Comparison of ENCODE assay signal across 18 cellular contexts in the genomic region with DNA sequence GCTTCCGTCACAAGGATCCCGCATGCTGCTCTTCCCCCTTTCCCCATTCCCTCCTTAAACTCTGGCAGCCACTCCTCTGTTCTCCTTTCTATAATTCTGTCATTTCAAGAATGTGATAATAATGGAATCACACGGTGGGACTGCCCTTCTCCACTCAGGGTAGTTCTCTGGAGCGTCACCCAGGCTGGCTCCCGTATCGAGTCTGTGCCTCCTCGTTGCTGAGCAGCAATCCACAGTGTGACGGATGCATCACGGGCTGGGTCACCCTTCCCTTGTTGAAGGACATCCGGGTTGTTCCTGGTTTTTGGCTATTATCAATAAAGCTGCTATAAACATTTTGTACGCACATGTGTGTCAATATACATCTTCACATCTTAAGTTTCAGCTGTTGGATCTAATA. TPM values are rescaled to one million over a fixed set of nuclear protein-coding genes. Genes with fewer than 3 reads are reported as not detected.
DNase-seq lines count a peak whose midpoint lies in the region; ATAC-seq, FAIRE-seq and TF ChIP-seq lines count a peak whose summit lies in the region.
"Had no signal": no experiment of that assay in that cellular context is flagged by ENCODE, and none has a peak within 500 bp of the region (broad histone marks: within the 10 kb centered on the region; RNA-seq: fewer than 3 reads in every experiment).

No MANE protein-coding gene starts in this region.

- intact Hi-C loops in gastrocnemius medialis (cut with DNase I; ENCODE audit: low total_unique reads), result no loop called here

- no peaks in the 10 kb centered on the region for H3K36me3 Mint-ChIP-seq in activated naive CD4-positive, alpha-beta T cell treated with anti-CD3 and anti-CD28 coated beads, Interleukin-2, amount 50 U/mL, for 24 hours
- peaks cover 7% of the 10 kb centered on the region for H3K36me3 Mint-ChIP-seq in central memory CD8-positive, alpha-beta T cell (ENCODE audit: insufficient read depth)

- H2AFZ ChIP-seq in smooth muscle cell (ENCODE audit: low read depth), result no peak overlapping the region

- H3K4me1 Mint-ChIP-seq in activated naive CD4-positive, alpha-beta T cell treated with anti-CD3 and anti-CD28 coated beads, Interleukin-2, amount 50 U/mL, for 24 hours, result peaks cover 90% of the 10 kb centered on the region
- peaks cover 82% of the 10 kb centered on the region for H3K4me1 Mint-ChIP-seq in central memory CD8-positive, alpha-beta T cell

- 95% methylated on average over 11 of the region's 11 CpGs for WGBS in smooth muscle cell (ENCODE audit: low lambda C conversion rate)

- DNase-seq in activated naive CD4-positive, alpha-beta T cell (lab: John Stamatoyannopoulos, UW), result no peak
- no peak for DNase-seq in SK-N-MC (ENCODE audit: low read depth, low spot score)
- no peak for DNase-seq in central memory CD8-positive, alpha-beta T cell (ENCODE audit: low spot score in 2 of 2)
- no peak for DNase-seq in smooth muscle cell (lab: John Stamatoyannopoulos, UW; ENCODE audit: unreplicated experiment)
- no peak for DNase-seq in gastrocnemius medialis
- no peak for DNase-seq in frontal cortex (ENCODE audit: low spot score in 2 of 2)
- DNase-seq: effector CD4-positive, alpha-beta T cell; hippocampal formation; midbrain; NCI-H1930; NCI-H510A; nucleus accumbens had no signal

- no peak overlapping the region for H3K4me3 Mint-ChIP-seq in activated naive CD4-positive, alpha-beta T cell treated with anti-CD3 and anti-CD28 coated beads, Interleukin-2, amount 50 U/mL, for 24 hours
- peak overlapping the region; percentile 64 for H3K4me3 Mint-ChIP-seq in central memory CD8-positive, alpha-beta T cell

- no peak for ATAC-seq in central memory CD8-positive, alpha-beta T cell (replicated peaks; ENCODE audit: extremely low read depth, poor library complexity, severe bottlenecking)
- ATAC-seq in HG03095 (IDR thresholded peaks at IDR 0.05; ENCODE audit: unreplicated experiment) (no peak), gastrocnemius medialis (no peak)
- ATAC-seq: sciatic nerve had no signal

- in situ Hi-C loops in gastrocnemius medialis (cut with MboI; ENCODE audit: low sequenced_read_pairs in 4 of 4), result no loop called here

- H3K27ac ChIP-seq in SK-N-MC (peak overlapping the region; percentile 98), smooth muscle cell (ENCODE audit: low read depth) (peak overlapping the region; percentile 98), gastrocnemius medialis (no peak overlapping the region)
- H3K27ac ChIP-seq: cardiac muscle cell, SJSA1 had no signal

- no peaks in the 10 kb centered on the region for H4K20me1 ChIP-seq in smooth muscle cell (ENCODE audit: low read depth)

- H3K27me3 ChIP-seq in smooth muscle cell (ENCODE audit: low read depth), result no peaks in the 10 kb centered on the region
- H3K27me3 ChIP-seq in gastrocnemius medialis, result no peaks in the 10 kb centered on the region
- H3K27me3 ChIP-seq: cardiac muscle cell, SJSA1 had no signal

- peaks cover 6% of the 10 kb centered on the region for H3K79me2 ChIP-seq in smooth muscle cell (ENCODE audit: low read depth)

- H3K9me3 ChIP-seq in SK-N-MC (ENCODE audit: low read depth, low read length) (no peaks in the 10 kb centered on the region), smooth muscle cell (replicated peaks; ENCODE audit: low read depth) (no peaks in the 10 kb centered on the region), gastrocnemius medialis (no peaks in the 10 kb centered on the region)
- H3K9me3 ChIP-seq: SJSA1 had no signal

- H3K36me3 ChIP-seq in SK-N-MC (ENCODE audit: insufficient read depth, low read length) (no peaks in the 10 kb centered on the region), smooth muscle cell (ENCODE audit: low read depth) (no peaks in the 10 kb centered on the region), gastrocnemius medialis (no peaks in the 10 kb centered on the region)
- H3K36me3 ChIP-seq: cardiac muscle cell, SJSA1 had no signal

- peaks cover 10% of the 10 kb centered on the region for H3K4me1 ChIP-seq in smooth muscle cell (ENCODE audit: low read depth)
- H3K4me1 ChIP-seq in gastrocnemius medialis, result peaks cover 34 to 44% of the 10 kb centered on the region in 2 donors

- no peaks in the 10 kb centered on the region for H3K27me3 Mint-ChIP-seq in activated naive CD4-positive, alpha-beta T cell treated with anti-CD3 and anti-CD28 coated beads, Interleukin-2, amount 50 U/mL, for 24 hours
- no peaks in the 10 kb centered on the region for H3K27me3 Mint-ChIP-seq in central memory CD8-positive, alpha-beta T cell

- H3F3A ChIP-seq in smooth muscle cell (ENCODE audit: low read depth), result peaks cover 46% of the 10 kb centered on the region

- no peak for TF ChIP-seq POLR2A in gastrocnemius medialis (IDR thresholded peaks at IDR 0.05)

- peak overlapping the region; percentile 83 for H3K4me2 ChIP-seq in smooth muscle cell

- no peak for TF ChIP-seq CTCF in smooth muscle cell (IDR thresholded peaks at IDR 0.05; ENCODE audit: borderline replicate concordance, insufficient read depth, poor library complexity, severe bottlenecking)
- no peak for TF ChIP-seq CTCF in gastrocnemius medialis (IDR thresholded peaks at IDR 0.05 in 4 of 5, conservative IDR thresholded peaks at IDR 0.05 in 1 of 5)

- peak overlapping the region; percentile 48 for H3K27ac Mint-ChIP-seq in activated naive CD4-positive, alpha-beta T cell treated with anti-CD3 and anti-CD28 coated beads, Interleukin-2, amount 50 U/mL, for 24 hours
- peak overlapping the region; percentile 72 for H3K27ac Mint-ChIP-seq in central memory CD8-positive, alpha-beta T cell (ENCODE audit: low read depth)

- H3K9me3 Mint-ChIP-seq in activated naive CD4-positive, alpha-beta T cell treated with anti-CD3 and anti-CD28 coated beads, Interleukin-2, amount 50 U/mL, for 24 hours, result no peaks in the 10 kb centered on the region
- H3K9me3 Mint-ChIP-seq in central memory CD8-positive, alpha-beta T cell, result no peaks in the 10 kb centered on the region

- H3K9ac ChIP-seq in SK-N-MC (ENCODE audit: insufficient read length), result no peak overlapping the region
- peak overlapping the region; percentile 90 for H3K9ac ChIP-seq in smooth muscle cell (ENCODE audit: low read depth)

- no peak for FAIRE-seq in frontal cortex (lab: Jason Lieb, UNC)
- FAIRE-seq: GM19239 had no signal

- no peak overlapping the region for H3K4me3 ChIP-seq in SK-N-MC
- H3K4me3 ChIP-seq in smooth muscle cell, result no peak overlapping the region
- H3K4me3 ChIP-seq in gastrocnemius medialis, result no peak overlapping the region
- H3K4me3 ChIP-seq: cardiac muscle cell, SJSA1 had no signal

RNA-seq across cellular contexts. Expression of gene SYNE3, which starts 5.7 kb away (rescaled TPM):
- total RNA-seq in smooth muscle cell (4.0 and 4.2 TPM in 2 replicates), gastrocnemius medialis (1 to 10 TPM; 4.7 to 7.1 (median 5.1) TPM), frontal cortex (1.2 TPM)
- 2.7 and 4.1 TPM in 2 replicates for polyA plus RNA-seq in smooth muscle cell

RNA-seq across cellular contexts. Expression of gene GLRX5, which starts 12.7 kb away (rescaled TPM):
- 42.4 and 53.5 TPM in 2 replicates for total RNA-seq in smooth muscle cell
- polyA plus RNA-seq in smooth muscle cell, result 79.8 and 84.3 TPM in 2 replicates
- 10 to 100 TPM; 28.0 to 83.2 (median 74.0) TPM for total RNA-seq in gastrocnemius medialis
- total RNA-seq in frontal cortex, result 31.8 TPM

Comparison
In these comparisons a context has a peak if more than half of its experiments do, and no peak if none do; other contexts are left out.
1. H3K27ac ChIP-seq: peak in SK-N-MC (single experiment) and smooth muscle cell (single experiment); none in gastrocnemius medialis (0 of 4).